In the genomic region with DNA sequence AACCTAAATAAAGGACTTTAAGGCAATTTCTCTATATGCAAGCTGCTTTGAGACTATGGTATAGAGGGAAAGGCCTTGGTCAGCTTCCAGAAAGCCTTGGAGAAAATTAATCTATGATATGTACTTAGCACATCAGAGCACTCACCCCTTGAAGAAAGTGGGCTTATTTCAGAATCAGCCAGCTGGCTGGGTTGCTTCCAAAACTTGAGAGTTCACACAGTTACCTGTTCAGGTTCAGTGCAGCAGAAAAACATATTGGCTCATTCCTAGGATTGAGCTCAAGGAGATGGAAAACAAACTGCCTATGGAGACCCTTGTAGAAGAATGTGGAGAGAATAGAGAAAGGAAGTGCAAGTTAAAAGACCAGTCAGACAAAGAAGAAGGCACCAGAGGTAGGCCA, we compare ENCODE assay signal across 1 cellular context.
TF ChIP-seq lines count a peak whose summit lies in the region.

No MANE protein-coding gene starts in this region.

TF ChIP-seq in IMR-90, 13 proteins besides CTCF, POLR2A, EP300 and RAD21 (continued from another document):
- TF ChIP-seq, protein P1, sequence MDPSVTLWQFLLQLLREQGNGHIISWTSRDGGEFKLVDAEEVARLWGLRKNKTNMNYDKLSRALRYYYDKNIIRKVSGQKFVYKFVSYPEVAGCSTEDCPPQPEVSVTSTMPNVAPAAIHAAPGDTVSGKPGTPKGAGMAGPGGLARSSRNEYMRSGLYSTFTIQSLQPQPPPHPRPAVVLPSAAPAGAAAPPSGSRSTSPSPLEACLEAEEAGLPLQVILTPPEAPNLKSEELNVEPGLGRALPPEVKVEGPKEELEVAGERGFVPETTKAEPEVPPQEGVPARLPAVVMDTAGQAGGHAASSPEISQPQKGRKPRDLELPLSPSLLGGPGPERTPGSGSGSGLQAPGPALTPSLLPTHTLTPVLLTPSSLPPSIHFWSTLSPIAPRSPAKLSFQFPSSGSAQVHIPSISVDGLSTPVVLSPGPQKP (IDR thresholded peaks at IDR 0.05; ENCODE audit: borderline replicate concordance, low read depth, low read length) = no peak
- no peak for TF ChIP-seq RFX5 (IDR thresholded peaks at IDR 0.05; ENCODE audit: low read depth, low read length)
- no peak for TF ChIP-seq RCOR1 (IDR thresholded peaks at IDR 0.05; ENCODE audit: insufficient replicate concordance, low read length)
- TF ChIP-seq, protein P2, sequence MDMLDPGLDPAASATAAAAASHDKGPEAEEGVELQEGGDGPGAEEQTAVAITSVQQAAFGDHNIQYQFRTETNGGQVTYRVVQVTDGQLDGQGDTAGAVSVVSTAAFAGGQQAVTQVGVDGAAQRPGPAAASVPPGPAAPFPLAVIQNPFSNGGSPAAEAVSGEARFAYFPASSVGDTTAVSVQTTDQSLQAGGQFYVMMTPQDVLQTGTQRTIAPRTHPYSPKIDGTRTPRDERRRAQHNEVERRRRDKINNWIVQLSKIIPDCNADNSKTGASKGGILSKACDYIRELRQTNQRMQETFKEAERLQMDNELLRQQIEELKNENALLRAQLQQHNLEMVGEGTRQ (IDR thresholded peaks at IDR 0.05; ENCODE audit: low read depth, low read length) = no peak
- no peak for TF ChIP-seq MAZ (IDR thresholded peaks at IDR 0.05; ENCODE audit: borderline replicate concordance, low read depth, low read length)
